17 cellular contexts compared by ENCODE assay signal in genomic region chr3:15758297-15758696, GRCh38. TPM values are rescaled to one million over a fixed set of nuclear protein-coding genes. Genes with fewer than 3 reads are reported as not detected.
A peak's percentile ranks its signal among the peaks of the same experiment; 100 is the strongest.
DNase-seq lines count a peak whose midpoint lies in the region; ATAC-seq and TF ChIP-seq lines count a peak whose summit lies in the region.
"Had no signal": no experiment of that assay in that cellular context is flagged by ENCODE, and none has a peak within 500 bp of the region (broad histone marks: within the 10 kb centered on the region; RNA-seq: fewer than 3 reads in every experiment).

No MANE protein-coding gene starts in this region.

- peaks cover 14% of the 10 kb centered on the region for H3K4me1 ChIP-seq in psoas muscle
- H3K4me1 ChIP-seq: BLaER1 had no signal

- TF ChIP-seq CTCF in fibroblast of mammary gland (conservative IDR thresholded peaks at IDR 0.05; ENCODE audit: control insufficient read depth, insufficient read depth, low read depth, low read length) = no peak
- no peak for TF ChIP-seq CTCF in psoas muscle (IDR thresholded peaks at IDR 0.05)

- no peaks in the 10 kb centered on the region for H3K27me3 ChIP-seq in psoas muscle (ENCODE audit: insufficient read depth in 3 of 3, low read length in 2 of 3)
- H3K27me3 ChIP-seq: BLaER1 had no signal

- peaks cover under 1 to 1% of the 10 kb centered on the region in 2 donors for H3K36me3 ChIP-seq in psoas muscle (ENCODE audit: insufficient read depth in 1 of 2, low read depth in 1 of 2)
- H3K36me3 ChIP-seq: HAP-1 had no signal

- WGBS in psoas muscle, 3 donors = 62 to 89% (median 64%) methylated on average over 3 of the region's 3 CpGs

- no peak for ATAC-seq in psoas muscle
- ATAC-seq in GM19035 (IDR thresholded peaks at IDR 0.05; ENCODE audit: unreplicated experiment) = no peak
- ATAC-seq: K562 had no signal

- H3K4me3 ChIP-seq in fibroblast of mammary gland (ENCODE audit: control insufficient read depth, low read depth, low read length) (no peak overlapping the region), psoas muscle (no peak overlapping the region)
- H3K4me3 ChIP-seq: BLaER1, HAP-1, K562 had no signal

- H3K9me3 Mint-ChIP-seq in activated naive CD4-positive, alpha-beta T cell treated with anti-CD3 and anti-CD28 coated beads, Interleukin-2, amount 50 U/mL, for 24 hours = no peaks in the 10 kb centered on the region
- H3K9me3 Mint-ChIP-seq in activated naive CD4-positive, alpha-beta T cell treated with anti-CD3 and anti-CD28 coated beads for 36 hours = no peaks in the 10 kb centered on the region
- H3K9me3 Mint-ChIP-seq: CD8-positive, alpha-beta memory T cell had no signal

- H3K4me1 Mint-ChIP-seq in activated naive CD4-positive, alpha-beta T cell treated with anti-CD3 and anti-CD28 coated beads, Interleukin-2, amount 50 U/mL, for 24 hours = peaks cover 4% of the 10 kb centered on the region
- H3K4me1 Mint-ChIP-seq in activated naive CD4-positive, alpha-beta T cell treated with anti-CD3 and anti-CD28 coated beads for 36 hours (ENCODE audit: low read depth) = peaks cover 2% of the 10 kb centered on the region

- H3K27ac ChIP-seq in psoas muscle = peak overlapping the region; percentile 44
- H3K27ac ChIP-seq: BLaER1 had no signal

- no peak overlapping the region for H3K4me3 Mint-ChIP-seq in activated naive CD4-positive, alpha-beta T cell treated with anti-CD3 and anti-CD28 coated beads, Interleukin-2, amount 50 U/mL, for 24 hours
- H3K4me3 Mint-ChIP-seq in activated naive CD4-positive, alpha-beta T cell treated with anti-CD3 and anti-CD28 coated beads for 36 hours = no peak overlapping the region
- H3K4me3 Mint-ChIP-seq: CD8-positive, alpha-beta memory T cell had no signal

- DNase-seq in activated naive CD4-positive, alpha-beta T cell treated with anti-CD3 and anti-CD28 coated beads for 36 hours = no peak
- peak; percentile 27 for DNase-seq in fibroblast of mammary gland (ENCODE audit: low read depth)
- no peak for DNase-seq in psoas muscle
- DNase-seq in MV-4-11 (lab: John Stamatoyannopoulos, UW) = no peak
- DNase-seq in NCI-H1048 (lab: John Stamatoyannopoulos, UW) = no peak
- no peak for DNase-seq in putamen (ENCODE audit: low spot score)
- DNase-seq: 8988T; CD8-positive, alpha-beta memory T cell; GF-D8; NCI-H1092 treated with DMSO at 0.1 percent for 48 hours; NCI-H1694 treated with DMSO at 0.1 percent for 48 hours; NCI-H446 had no signal

- peaks cover 21% of the 10 kb centered on the region for H3K36me3 Mint-ChIP-seq in activated naive CD4-positive, alpha-beta T cell treated with anti-CD3 and anti-CD28 coated beads, Interleukin-2, amount 50 U/mL, for 24 hours
- H3K36me3 Mint-ChIP-seq in activated naive CD4-positive, alpha-beta T cell treated with anti-CD3 and anti-CD28 coated beads for 36 hours (ENCODE audit: low read depth) = peaks cover 20% of the 10 kb centered on the region

- intact Hi-C loops in activated naive CD4-positive, alpha-beta T cell treated with anti-CD3 and anti-CD28 coated beads for 36 hours (cut with micrococcal nuclease) = no loop called here
- intact Hi-C loops in psoas muscle (cut with DNase I) = no loop called here

- H3K27me3 Mint-ChIP-seq in activated naive CD4-positive, alpha-beta T cell treated with anti-CD3 and anti-CD28 coated beads, Interleukin-2, amount 50 U/mL, for 24 hours = no peaks in the 10 kb centered on the region
- H3K27me3 Mint-ChIP-seq in activated naive CD4-positive, alpha-beta T cell treated with anti-CD3 and anti-CD28 coated beads for 36 hours (ENCODE audit: low read depth) = no peaks in the 10 kb centered on the region
- H3K27me3 Mint-ChIP-seq: CD8-positive, alpha-beta memory T cell had no signal

- H3K9me3 ChIP-seq in psoas muscle = no peaks in the 10 kb centered on the region
- H3K9me3 ChIP-seq: BLaER1, HAP-1 had no signal

- CTCF ChIA-PET in activated naive CD4-positive, alpha-beta T cell treated with anti-CD3 and anti-CD28 coated beads for 36 hours (lab: Charles Lee) = interaction anchor here (1.3 kb wide), 1 partner anchor 10 kb away, joined by 3 read pairs; no protein-coding TSS in a partner anchor

- peak overlapping the region; percentile 38 for H3K27ac Mint-ChIP-seq in activated naive CD4-positive, alpha-beta T cell treated with anti-CD3 and anti-CD28 coated beads, Interleukin-2, amount 50 U/mL, for 24 hours
- H3K27ac Mint-ChIP-seq in activated naive CD4-positive, alpha-beta T cell treated with anti-CD3 and anti-CD28 coated beads for 36 hours = no peak overlapping the region

RNA-seq across cellular contexts. Expression of gene ANKRD28, which starts 39.5 kb away (rescaled TPM):
- 10 to 100 TPM; 21.4 to 23.6 TPM for total RNA-seq in activated naive CD4-positive, alpha-beta T cell treated with anti-CD3 and anti-CD28 coated beads for 36 hours
- 10 to 100 TPM; 40.8 to 90.8 (median 76.8) TPM for total RNA-seq in psoas muscle
- 10 to 100 TPM; 32.4 to 72.4 (median 34.4) TPM for polyA plus RNA-seq in psoas muscle
